33 cellular contexts compared by ENCODE assay signal in genomic region chr2:205911306-205911705, GRCh38.
"Had no signal": no experiment of that assay in that cellular context is flagged by ENCODE, and none has a peak within 500 bp of the region (broad histone marks: within the 10 kb centered on the region; RNA-seq: fewer than 3 reads in every experiment).

No MANE protein-coding gene starts in this region.

- H3K36me3 ChIP-seq: ascending aorta, cardiac muscle cell had no signal

- H3K4me1 ChIP-seq: ascending aorta had no signal

- H3K27ac ChIP-seq: ascending aorta, cardiac muscle cell had no signal

- H3K4me1 Mint-ChIP-seq: activated B cell treated with CpG ODN at 0.5 μM for 24 hours; activated CD4-positive, alpha-beta memory T cell treated with anti-CD3 and anti-CD28 coated beads, Interleukin-2, amount 10 ng/mL, durations not matched to agents 7 days and 5 days; activated CD4-positive, alpha-beta T cell treated with anti-CD3 and anti-CD28 coated beads, Interleukin-2, amount 10 ng/mL, durations not matched to agents 7 days and 5 days; activated CD8-positive, alpha-beta memory T cell treated with anti-CD3 and anti-CD28 coated beads, Interleukin-2, amount 10 ng/mL, durations not matched to agents 7 days and 5 days; activated naive CD4-positive, alpha-beta T cell treated with anti-CD3 and anti-CD28 coated beads, Interleukin-2, amount 10 ng/mL, durations not matched to agents 7 days and 5 days; activated naive CD4-positive, alpha-beta T cell treated with anti-CD3 and anti-CD28 coated beads, Interleukin-2, amount 50 U/mL, for 24 hours; activated naive CD8-positive, alpha-beta T cell treated with anti-CD3 and anti-CD28 coated beads, Interleukin-2, amount 10 ng/mL, durations not matched to agents 7 days and 5 days; activated naive CD8-positive, alpha-beta T cell treated with anti-CD3 and anti-CD28 coated beads, Interleukin-2, amount 50 U/mL, for 24 hours; central memory CD8-positive, alpha-beta T cell had no signal

- H3K27ac Mint-ChIP-seq: activated B cell treated with CpG ODN at 0.5 μM for 24 hours; activated CD4-positive, alpha-beta memory T cell treated with anti-CD3 and anti-CD28 coated beads, Interleukin-2, amount 10 ng/mL, durations not matched to agents 7 days and 5 days; activated CD4-positive, alpha-beta T cell treated with anti-CD3 and anti-CD28 coated beads, Interleukin-2, amount 10 ng/mL, durations not matched to agents 7 days and 5 days; activated CD8-positive, alpha-beta memory T cell treated with anti-CD3 and anti-CD28 coated beads, Interleukin-2, amount 10 ng/mL, durations not matched to agents 7 days and 5 days; activated CD8-positive, alpha-beta T cell treated with anti-CD3 and anti-CD28 coated beads, Interleukin-2, amount 10 ng/mL, durations not matched to agents 7 days and 5 days; activated naive CD4-positive, alpha-beta T cell treated with anti-CD3 and anti-CD28 coated beads, Interleukin-2, amount 10 ng/mL, durations not matched to agents 7 days and 5 days; activated naive CD4-positive, alpha-beta T cell treated with anti-CD3 and anti-CD28 coated beads, Interleukin-2, amount 50 U/mL, for 24 hours; activated naive CD8-positive, alpha-beta T cell; activated naive CD8-positive, alpha-beta T cell treated with anti-CD3 and anti-CD28 coated beads, Interleukin-2, amount 10 ng/mL, durations not matched to agents 7 days and 5 days; activated naive CD8-positive, alpha-beta T cell treated with anti-CD3 and anti-CD28 coated beads, Interleukin-2, amount 50 U/mL, for 24 hours; activated T-cell treated with anti-CD3 and anti-CD28 coated beads, Interleukin-2, amount 50 U/mL, for 24 hours; activated T-helper 2 cell treated with anti-CD3 and anti-CD28 coated beads, Interferon-gamma antibody, Interleukin-2, Interleukin-4, amounts not matched to agents 10 μg/mL and 5 μg/mL and 100 μg/mL, durations not matched to agents 14 hours and 24 hours and 36 hours; brain; T-helper 1 cell treated with Interleukin-12 subunit alpha and Interleukin-12 subunit beta and Interleukin-4 antibody, amounts not matched to agents 30 μg/mL and 1 μg/mL, for 36 hours; T-helper 2 cell treated with Interferon-gamma antibody and Interleukin-4, amounts not matched to agents 5 μg/mL and 100 μg/mL, for 36 hours had no signal

- H3K27me3 ChIP-seq: ascending aorta, cardiac muscle cell had no signal

- H3K36me3 Mint-ChIP-seq: activated CD8-positive, alpha-beta memory T cell treated with anti-CD3 and anti-CD28 coated beads, Interleukin-2, amount 10 ng/mL, durations not matched to agents 7 days and 5 days; activated naive CD4-positive, alpha-beta T cell treated with anti-CD3 and anti-CD28 coated beads, Interleukin-2, amount 10 ng/mL, durations not matched to agents 7 days and 5 days; activated naive CD4-positive, alpha-beta T cell treated with anti-CD3 and anti-CD28 coated beads, Interleukin-2, amount 50 U/mL, for 24 hours; activated naive CD8-positive, alpha-beta T cell; activated naive CD8-positive, alpha-beta T cell treated with anti-CD3 and anti-CD28 coated beads, Interleukin-2, amount 10 ng/mL, durations not matched to agents 7 days and 5 days; brain had no signal

- H3K9me3 ChIP-seq: ascending aorta had no signal

- H3K4me3 Mint-ChIP-seq: activated B cell treated with CpG ODN at 0.5 μM for 24 hours; activated CD4-positive, alpha-beta memory T cell treated with anti-CD3 and anti-CD28 coated beads, Interleukin-2, amount 10 ng/mL, durations not matched to agents 7 days and 5 days; activated CD4-positive, alpha-beta T cell treated with anti-CD3 and anti-CD28 coated beads, Interleukin-2, amount 10 ng/mL, durations not matched to agents 7 days and 5 days; activated CD8-positive, alpha-beta memory T cell treated with anti-CD3 and anti-CD28 coated beads, Interleukin-2, amount 10 ng/mL, durations not matched to agents 7 days and 5 days; activated CD8-positive, alpha-beta T cell treated with anti-CD3 and anti-CD28 coated beads, Interleukin-2, amount 10 ng/mL, durations not matched to agents 7 days and 5 days; activated naive CD4-positive, alpha-beta T cell treated with anti-CD3 and anti-CD28 coated beads, Interleukin-2, amount 10 ng/mL, durations not matched to agents 7 days and 5 days; activated naive CD4-positive, alpha-beta T cell treated with anti-CD3 and anti-CD28 coated beads, Interleukin-2, amount 50 U/mL, for 24 hours; activated naive CD8-positive, alpha-beta T cell; activated naive CD8-positive, alpha-beta T cell treated with anti-CD3 and anti-CD28 coated beads, Interleukin-2, amount 10 ng/mL, durations not matched to agents 7 days and 5 days; activated naive CD8-positive, alpha-beta T cell treated with anti-CD3 and anti-CD28 coated beads, Interleukin-2, amount 50 U/mL, for 24 hours; activated T-cell treated with anti-CD3 and anti-CD28 coated beads, Interleukin-2, amount 50 U/mL, for 24 hours; brain; central memory CD8-positive, alpha-beta T cell; T-helper 1 cell treated with Interleukin-12 subunit alpha and Interleukin-12 subunit beta and Interleukin-4 antibody, amounts not matched to agents 30 μg/mL and 1 μg/mL, for 36 hours; T-helper 2 cell treated with Interferon-gamma antibody and Interleukin-4, amounts not matched to agents 5 μg/mL and 100 μg/mL, for 36 hours had no signal

- H3K4me3 ChIP-seq: ascending aorta, cardiac muscle cell had no signal

- DNase-seq: activated B cell treated with CpG ODN at 0.5 μM for 24 hours; activated CD4-positive, alpha-beta memory T cell treated with anti-CD3 and anti-CD28 coated beads, Interleukin-2, amount 10 ng/mL, durations not matched to agents 7 days and 5 days; activated CD4-positive, alpha-beta T cell treated with anti-CD3 and anti-CD28 coated beads for 4 hours; activated CD4-positive, alpha-beta T cell treated with anti-CD3 and anti-CD28 coated beads, Interleukin-2, amount 10 ng/mL, durations not matched to agents 7 days and 5 days; activated CD4-positive, alpha-beta T cell treated with anti-CD3 and anti-CD28 coated beads, Interleukin-2, amount 50 U/mL, for 48 hours; activated CD4-positive, CD25-positive, alpha-beta regulatory T cell treated with anti-CD3 and anti-CD28 coated beads, Interleukin-2, amount 50 U/mL, for 72 hours; activated CD8-positive, alpha-beta memory T cell treated with anti-CD3 and anti-CD28 coated beads for 24 hours; activated CD8-positive, alpha-beta memory T cell treated with anti-CD3 and anti-CD28 coated beads, Interleukin-2, amount 10 ng/mL, durations not matched to agents 7 days and 5 days; activated CD8-positive, alpha-beta memory T cell treated with anti-CD3 and anti-CD28 coated beads, Interleukin-2, amount 50 U/mL, for 48 hours; activated CD8-positive, alpha-beta T cell treated with anti-CD3 and anti-CD28 coated beads, Interleukin-2, amount 10 ng/mL, durations not matched to agents 7 days and 5 days; activated effector memory CD4-positive, alpha-beta T cell treated with Interleukin-2 at 50 U/mL for 16 hours; activated gamma-delta T cell; activated naive CD4-positive, alpha-beta T cell treated with anti-CD3 and anti-CD28 coated beads, Interleukin-2, amount 10 ng/mL, durations not matched to agents 7 days and 5 days; activated naive CD4-positive, alpha-beta T cell treated with Interleukin-2 at 50 U/mL for 16 hours; activated naive CD8-positive, alpha-beta T cell treated with anti-CD3 and anti-CD28 coated beads, Interleukin-2, amount 10 ng/mL, durations not matched to agents 7 days and 5 days; activated naive CD8-positive, alpha-beta T cell treated with anti-CD3 and anti-CD28 coated beads, Interleukin-2, amount 50 U/mL, for 24 hours; activated T-cell treated with anti-CD3 and anti-CD28 coated beads, Interleukin-2, amount 50 U/mL, for 24 hours; activated T-cell treated with anti-CD3 and anti-CD28 coated beads, Interleukin-2, amount 50 U/mL, for 48 hours; amygdala; anterior cingulate cortex; caudate nucleus; T-helper 1 cell; T-helper 2 cell; T-helper 9 cell had no signal

- H3K9me3 Mint-ChIP-seq: activated B cell treated with CpG ODN at 0.5 μM for 24 hours; activated CD4-positive, alpha-beta memory T cell treated with anti-CD3 and anti-CD28 coated beads, Interleukin-2, amount 10 ng/mL, durations not matched to agents 7 days and 5 days; activated CD4-positive, alpha-beta T cell treated with anti-CD3 and anti-CD28 coated beads, Interleukin-2, amount 10 ng/mL, durations not matched to agents 7 days and 5 days; activated naive CD4-positive, alpha-beta T cell treated with anti-CD3 and anti-CD28 coated beads, Interleukin-2, amount 10 ng/mL, durations not matched to agents 7 days and 5 days; activated naive CD4-positive, alpha-beta T cell treated with anti-CD3 and anti-CD28 coated beads, Interleukin-2, amount 50 U/mL, for 24 hours; activated naive CD8-positive, alpha-beta T cell treated with anti-CD3 and anti-CD28 coated beads, Interleukin-2, amount 10 ng/mL, durations not matched to agents 7 days and 5 days; activated naive CD8-positive, alpha-beta T cell treated with anti-CD3 and anti-CD28 coated beads, Interleukin-2, amount 50 U/mL, for 24 hours; activated T-cell treated with anti-CD3 and anti-CD28 coated beads, Interleukin-2, amount 50 U/mL, for 24 hours; activated T-helper 2 cell treated with anti-CD3 and anti-CD28 coated beads, Interferon-gamma antibody, Interleukin-2, Interleukin-4, amounts not matched to agents 10 μg/mL and 5 μg/mL and 100 μg/mL, durations not matched to agents 14 hours and 24 hours and 36 hours; central memory CD8-positive, alpha-beta T cell; T-helper 1 cell treated with Interleukin-12 subunit alpha and Interleukin-12 subunit beta and Interleukin-4 antibody, amounts not matched to agents 30 μg/mL and 1 μg/mL, for 36 hours; T-helper 2 cell treated with Interferon-gamma antibody and Interleukin-4, amounts not matched to agents 5 μg/mL and 100 μg/mL, for 36 hours had no signal
